8 cellular contexts compared by ENCODE assay signal in the genomic region with DNA sequence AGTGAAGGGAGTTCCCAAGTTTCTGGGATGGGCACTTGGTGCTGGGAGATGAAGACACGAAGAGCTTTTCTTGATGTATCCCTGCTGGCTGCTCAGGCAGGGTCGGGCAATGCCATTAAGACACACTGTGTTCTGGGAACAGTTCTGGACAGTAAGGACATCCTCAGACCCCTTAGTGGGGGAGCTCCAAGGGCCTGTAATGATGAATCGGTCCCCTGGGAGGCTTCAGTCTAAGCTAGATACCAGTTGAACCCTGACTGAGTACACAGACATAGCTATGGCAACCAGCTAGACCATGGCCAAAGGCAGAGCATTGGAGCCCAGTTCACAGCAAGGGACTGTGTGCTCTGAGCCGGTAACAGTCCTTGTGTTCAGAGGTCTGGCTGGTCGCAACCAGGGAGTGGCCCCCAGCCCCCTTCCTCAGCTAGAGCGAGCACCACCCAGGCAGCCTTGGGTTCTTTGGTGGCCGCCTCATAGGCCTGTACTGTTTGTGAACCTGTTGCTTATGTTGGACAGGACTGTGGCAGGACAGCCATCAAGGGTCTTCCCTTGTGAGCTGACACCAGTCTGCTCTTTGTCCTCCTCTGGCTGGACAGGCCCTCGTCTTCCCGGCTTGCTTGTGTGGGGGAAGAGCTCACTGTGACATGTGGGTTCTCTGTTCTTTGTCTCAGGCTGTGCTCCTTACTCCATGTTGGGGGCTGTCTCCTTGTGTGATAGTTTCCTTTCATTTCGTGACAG. TPM values are rescaled to one million over a fixed set of nuclear protein-coding genes. Genes with fewer than 3 reads are reported as not detected.
DNase-seq lines count a peak whose midpoint lies in the region; ATAC-seq and TF ChIP-seq lines count a peak whose summit lies in the region.

No MANE protein-coding gene starts in this region.

- peaks cover 92% of the 10 kb centered on the region for H3K79me2 ChIP-seq in fibroblast of lung (ENCODE audit: control insufficient read depth, insufficient read depth, low read length)

- no peaks in the 10 kb centered on the region for H3K27me3 Mint-ChIP-seq in CD8-positive, alpha-beta memory T cell
- no peaks in the 10 kb centered on the region for H3K27me3 Mint-ChIP-seq in T-helper 17 cell

- peak overlapping the region; percentile 38 to 92 (median 84) for H3K27ac Mint-ChIP-seq in CD8-positive, alpha-beta memory T cell
- H3K27ac Mint-ChIP-seq in T-helper 17 cell, result peak overlapping the region; percentile 88

- H3K36me3 ChIP-seq in CD8-positive, alpha-beta memory T cell (ENCODE audit: insufficient read depth, low read length), result peaks cover 31% of the 10 kb centered on the region
- H3K36me3 ChIP-seq in fibroblast of lung (ENCODE audit: control insufficient read depth, insufficient read depth, low read length), result peaks cover 20% of the 10 kb centered on the region

- H3K4me2 ChIP-seq in fibroblast of lung (ENCODE audit: extremely low read depth, insufficient read depth, low read length), result peak overlapping the region; percentile 27

- H3K9me3 ChIP-seq in CD8-positive, alpha-beta memory T cell (ENCODE audit: low read length), result no peaks in the 10 kb centered on the region
- H3K9me3 ChIP-seq in T-helper 17 cell (ENCODE audit: control insufficient read depth, low read length, poor library complexity, severe bottlenecking) (no peaks in the 10 kb centered on the region), fibroblast of lung (ENCODE audit: control insufficient read depth, insufficient read depth, low read depth, low read length) (no peaks in the 10 kb centered on the region)

- no peaks in the 10 kb centered on the region for H3K27me3 ChIP-seq in CD8-positive, alpha-beta memory T cell (ENCODE audit: insufficient read depth, low read length, poor library complexity, severe bottlenecking)
- no peaks in the 10 kb centered on the region for H3K27me3 ChIP-seq in fibroblast of lung (ENCODE audit: control insufficient read depth, insufficient read depth, low read length)

- no peaks in the 10 kb centered on the region for H3K9me3 Mint-ChIP-seq in CD8-positive, alpha-beta memory T cell

- no peaks in the 10 kb centered on the region for H4K20me1 ChIP-seq in fibroblast of lung (ENCODE audit: control insufficient read depth, extremely low read depth, insufficient read depth, low read length)

- H3K4me1 Mint-ChIP-seq in CD8-positive, alpha-beta memory T cell, result peaks cover 55 to 85% (median 65%) of the 10 kb centered on the region in 3 donors
- peaks cover 42% of the 10 kb centered on the region for H3K4me1 Mint-ChIP-seq in T-helper 17 cell

- H3K4me3 ChIP-seq in CD8-positive, alpha-beta memory T cell (ENCODE audit: low read length), result no peak overlapping the region
- no peak overlapping the region for H3K4me3 ChIP-seq in fibroblast of lung (replicated peaks in 1 of 4; ENCODE audit: control extremely low read depth in 1 of 4, insufficient read depth in 1 of 4, low read depth in 3 of 4, low read length in 4 of 4)

- TF ChIP-seq CTCF in fibroblast of lung (conservative IDR thresholded peaks at IDR 0.05 in 1 of 2, IDR thresholded peaks at IDR 0.05 in 1 of 2; ENCODE audit: low read depth in 1 of 2, low read length in 2 of 2), result no peak

- CTCF ChIA-PET in CD8-positive, alpha-beta memory T cell (lab: Charles Lee), result interaction anchor here (1.5 to 1.6 kb wide), 2 partner anchors 25 to 32 kb away, joined by 3 to 7 read pairs; partner anchors contain the start of gene MED15

- H3K4me3 Mint-ChIP-seq in CD8-positive, alpha-beta memory T cell, result peak overlapping the region in 5 of 7 donors; percentile 2 to 59 (median 20)
- H3K4me3 Mint-ChIP-seq in T-helper 17 cell, result peak overlapping the region; percentile 53

- H2AFZ ChIP-seq in fibroblast of lung (ENCODE audit: low read length), result no peak overlapping the region

- H3K27ac ChIP-seq in CD8-positive, alpha-beta memory T cell (ENCODE audit: low read depth, low read length), result no peak overlapping the region
- H3K27ac ChIP-seq in fibroblast of lung (ENCODE audit: insufficient read depth, low read length), result peak overlapping the region; percentile 96

- H3K4me1 ChIP-seq in CD8-positive, alpha-beta memory T cell (ENCODE audit: insufficient read depth, low read length), result peaks cover 52% of the 10 kb centered on the region
- peaks cover 36% of the 10 kb centered on the region for H3K4me1 ChIP-seq in fibroblast of lung (ENCODE audit: control insufficient read depth, extremely low read depth, insufficient read depth, low read length)

- POLR2A ChIA-PET in CD8-positive, alpha-beta memory T cell (lab: Charles Lee), result interaction anchor here (0.9 to 1.3 kb wide), 2 partner anchors 11 to 170 kb away, joined by 4 read pairs; no protein-coding TSS in a partner anchor

- ATAC-seq in T-helper 17 cell (no peak), HG03139 (IDR thresholded peaks at IDR 0.05; ENCODE audit: unreplicated experiment) (no peak), HG02798 (IDR thresholded peaks at IDR 0.05; ENCODE audit: poor library complexity, unreplicated experiment) (no peak)

- H3K36me3 Mint-ChIP-seq in CD8-positive, alpha-beta memory T cell, result peaks cover 0 to 69% (median 6%) of the 10 kb centered on the region in 3 donors
- peaks cover 4% of the 10 kb centered on the region for H3K36me3 Mint-ChIP-seq in T-helper 17 cell (ENCODE audit: low read depth)

- DNase-seq in CD8-positive, alpha-beta memory T cell, result no peak
- DNase-seq in T-helper 17 cell (no peak), fibroblast of lung (ENCODE audit: low read depth in 2 of 2) (no peak), retina (peak; percentile 37), cerebellar nuclear complex (lab: John Stamatoyannopoulos, UW) (no peak), SIG-M5 (lab: John Stamatoyannopoulos, UW) (no peak)

- H3K9ac ChIP-seq in fibroblast of lung (ENCODE audit: insufficient read depth, low read length), result peak overlapping the region; percentile 64

RNA-seq across cellular contexts. Expression of gene MED15, which starts 25.0 kb away (rescaled TPM):
- total RNA-seq in CD8-positive, alpha-beta memory T cell, result 100 to 1,000 TPM in 1 of 2 experiments, 10 to 100 TPM in 1; 98.0 to 106 TPM
- 120 TPM for polyA plus RNA-seq in CD8-positive, alpha-beta memory T cell
- total RNA-seq in T-helper 17 cell (100 to 1,000 TPM; 207 to 251 TPM), fibroblast of lung (15.7 and 28.6 TPM in 2 replicates)
- 28.6 and 37.9 TPM in 2 replicates for polyA plus RNA-seq in fibroblast of lung
- polyA plus RNA-seq in fibroblast of lung (2012), result 56.0 and 61.8 TPM in 2 replicates
- 108 and 110 TPM in 2 replicates for polyA minus RNA-seq in fibroblast of lung (ENCODE audit: low replicate concordance)

RNA-seq across cellular contexts. Expression of gene KLHL22, which starts 36.8 kb away (rescaled TPM):
- 10 to 100 TPM; 17.2 to 17.6 TPM for total RNA-seq in CD8-positive, alpha-beta memory T cell
- polyA plus RNA-seq in CD8-positive, alpha-beta memory T cell, result 25.4 TPM
- total RNA-seq in T-helper 17 cell (10 to 100 TPM; 28.1 to 33.1 TPM), fibroblast of lung (32.4 and 35.3 TPM in 2 replicates)
- 17.4 and 19.2 TPM in 2 replicates for polyA plus RNA-seq in fibroblast of lung
- 14.1 and 18.1 TPM in 2 replicates for polyA plus RNA-seq in fibroblast of lung (2012)
- polyA minus RNA-seq in fibroblast of lung (ENCODE audit: low replicate concordance), result 24.9 and 35.4 TPM in 2 replicates
